8 cellular contexts compared by ENCODE assay signal in the genomic region with DNA sequence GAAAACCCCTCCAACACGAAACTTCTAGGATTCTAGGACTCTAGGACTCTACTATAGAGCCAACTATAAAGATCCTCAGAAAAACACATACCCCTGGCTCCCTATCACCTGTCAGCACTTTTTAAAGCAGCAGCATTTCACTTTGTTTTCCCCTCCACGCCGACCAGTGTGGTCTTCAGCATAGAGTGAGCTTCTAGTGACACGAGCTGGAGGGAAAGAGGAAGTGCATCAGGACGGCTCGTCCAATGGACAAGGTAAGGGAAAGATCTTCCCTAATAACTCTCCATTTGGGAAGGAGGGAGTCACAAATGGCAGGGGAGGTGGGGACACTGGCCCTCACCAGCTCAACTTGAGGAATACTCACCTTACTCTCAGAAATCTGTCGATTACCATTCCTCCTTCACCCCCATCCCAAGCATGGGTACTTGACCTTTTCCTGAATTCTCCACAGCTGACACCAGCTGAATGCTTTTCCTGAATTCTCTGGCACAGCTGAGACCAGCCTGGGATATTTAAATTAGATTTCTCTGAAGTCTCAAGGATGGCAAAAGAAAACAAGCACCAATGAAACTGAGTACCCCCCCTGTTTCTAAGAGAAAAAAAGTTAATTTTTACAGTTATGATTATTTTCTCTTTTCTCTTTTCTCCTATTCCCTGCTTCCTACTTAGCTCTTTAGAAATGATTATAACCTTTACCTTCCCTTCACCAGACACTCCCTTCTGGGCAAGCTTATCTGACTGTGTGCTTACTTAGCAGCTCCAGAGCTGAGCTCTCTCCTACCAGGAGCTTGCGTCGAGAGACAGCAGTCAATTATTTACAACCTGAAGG. TPM values are rescaled to one million over a fixed set of nuclear protein-coding genes. Genes with fewer than 3 reads are reported as not detected.
DNase-seq lines count a peak whose midpoint lies in the region; ATAC-seq and TF ChIP-seq lines count a peak whose summit lies in the region.

No MANE protein-coding gene starts in this region.

- H3K79me2 ChIP-seq in GM23248 (ENCODE audit: insufficient read depth), result no peaks in the 10 kb centered on the region

- WGBS in GM23248 (ENCODE audit: low coverage in 1 of 2, low lambda C conversion rate in 2 of 2, missing lambda C conversion rate in 2 of 2), 2 experiments, result 24 to 26% methylated on average over 9 of the region's 9 CpGs
- 12 to 14% methylated on average over 9 of the region's 9 CpGs for WGBS in body of pancreas, 2 donors
- 39 to 40% methylated on average over 9 of the region's 9 CpGs for WGBS in testis, 2 donors

- H3K4me3 ChIP-seq in GM23248 (no peak overlapping the region), body of pancreas (no peak overlapping the region), testis (no peak overlapping the region)

- no peak overlapping the region for H3K9ac ChIP-seq in GM23248

- TF ChIP-seq POLR2A in body of pancreas (IDR thresholded peaks at IDR 0.05) (no peak), testis (IDR thresholded peaks at IDR 0.05) (no peak)

- in situ Hi-C loops in GM23248 (cut with MboI), result loop anchor here (5.0 to 10.0 kb wide), 2 partner anchors 268 to 361 kb away; partner anchors contain the start of gene HTR3B

- H3K4me2 ChIP-seq in GM23248 (ENCODE audit: unreplicated experiment), result no peak overlapping the region

- H3K27ac ChIP-seq in GM23248, result no peak overlapping the region
- H3K27ac ChIP-seq in body of pancreas, result no peak overlapping the region
- H3K27ac ChIP-seq in testis, result no peak overlapping the region

- H4K20me1 ChIP-seq in GM23248 (ENCODE audit: insufficient read depth), result no peaks in the 10 kb centered on the region

- H3K9me2 ChIP-seq in GM23248 (ENCODE audit: insufficient read depth), result no peaks in the 10 kb centered on the region

- H3F3A ChIP-seq in GM23248 (ENCODE audit: insufficient read depth), result no peaks in the 10 kb centered on the region

- intact Hi-C loops in body of pancreas (cut with DNase I) (loop anchor here (5.0 to 10.0 kb wide), 2 partner anchors 271 to 358 kb away; partner anchors contain the start of gene HTR3B), testis (cut with DNase I; ENCODE audit: low total_unique reads) (loop anchor here (5.0 to 10.0 kb wide), 2 partner anchors 266 to 368 kb away; no protein-coding TSS in a partner anchor)

- no peaks in the 10 kb centered on the region for H3K36me3 ChIP-seq in GM23248 (ENCODE audit: low read depth)
- H3K36me3 ChIP-seq in body of pancreas (replicated peaks in 1 of 2; ENCODE audit: insufficient read depth in 1 of 2, low read depth in 2 of 2), result no peaks in the 10 kb centered on the region
- H3K36me3 ChIP-seq in testis (ENCODE audit: low read depth, missing control alignments), result no peaks in the 10 kb centered on the region

- peak; percentile 83 for DNase-seq in Ammon's horn (ENCODE audit: low spot score)
- DNase-seq in GM23248, result peak; percentile 80
- peak; percentile 46 for DNase-seq in NCI-H510A treated with DMSO at 0.1 percent for 48 hours (lab: John Stamatoyannopoulos, UW)
- peak; percentile 48 to 56 (median 54) for DNase-seq in body of pancreas
- DNase-seq in iPS-NIHi7 (ENCODE audit: extremely low spot score), result peak; percentile 67
- DNase-seq in testis, result peak; percentile 57
- DNase-seq in activated naive CD4-positive, alpha-beta T cell (lab: John Stamatoyannopoulos, UW), result no peak

- H3K27me3 ChIP-seq in GM23248 (replicated peaks; ENCODE audit: insufficient read depth), result peaks cover 25% of the 10 kb centered on the region
- H3K27me3 ChIP-seq in body of pancreas, result no peaks in the 10 kb centered on the region
- no peaks in the 10 kb centered on the region for H3K27me3 ChIP-seq in testis

- H3K9me3 ChIP-seq in GM23248 (ENCODE audit: low read depth) (no peaks in the 10 kb centered on the region), body of pancreas (no peaks in the 10 kb centered on the region), testis (no peaks in the 10 kb centered on the region)

- H3K4me1 ChIP-seq in GM23248 (ENCODE audit: insufficient read depth), result no peaks in the 10 kb centered on the region
- H3K4me1 ChIP-seq in body of pancreas, result peaks cover 47% of the 10 kb centered on the region
- peaks cover 17% of the 10 kb centered on the region for H3K4me1 ChIP-seq in testis

- peak; percentile 41 for ATAC-seq in body of pancreas
- no peak for ATAC-seq in GM21447 (IDR thresholded peaks at IDR 0.05; ENCODE audit: unreplicated experiment)

- TF ChIP-seq CTCF in body of pancreas (IDR thresholded peaks at IDR 0.05), result peak; percentile 9 to 76 (median 70)
- TF ChIP-seq CTCF in testis (IDR thresholded peaks at IDR 0.05), result peak; percentile 36 to 62 (median 55)

- no peak overlapping the region for H2AFZ ChIP-seq in GM23248

RNA-seq across cellular contexts. Expression of gene NNMT, which starts 33.3 kb away (rescaled TPM):
- total RNA-seq in GM23248 (2014; rRNA removed; shearing (Covaris generic)), result 809 and 1,043 TPM in 2 replicates
- polyA plus RNA-seq in GM23248 (2016; fragmentation: Nextera tagmentation; extraction: Ambion mirVana), result 1,317 and 1,390 TPM in 2 replicates
- 100 to 1,000 TPM in 1 of 2 donors, 10 to 100 TPM in 1; 74.7 to 276 TPM for total RNA-seq in body of pancreas
- total RNA-seq in testis, result 10 to 100 TPM; 10.6 to 28.7 TPM
- 38.8 TPM for polyA plus RNA-seq in testis (ENCODE audit: insufficient read depth, low read depth, low replicate concordance)

Comparison
In these comparisons a context has a peak if more than half of its experiments do, and no peak if none do; other contexts are left out.
1. DNase-seq: peak in Ammon's horn (single experiment), GM23248 (single experiment), NCI-H510A treated with DMSO at 0.1 percent for 48 hours (single experiment), body of pancreas (4 of 4), iPS-NIHi7 (single experiment) and testis (single experiment); none in activated naive CD4-positive, alpha-beta T cell (0 of 4).